17 cellular contexts compared by ENCODE assay signal in the genomic region with DNA sequence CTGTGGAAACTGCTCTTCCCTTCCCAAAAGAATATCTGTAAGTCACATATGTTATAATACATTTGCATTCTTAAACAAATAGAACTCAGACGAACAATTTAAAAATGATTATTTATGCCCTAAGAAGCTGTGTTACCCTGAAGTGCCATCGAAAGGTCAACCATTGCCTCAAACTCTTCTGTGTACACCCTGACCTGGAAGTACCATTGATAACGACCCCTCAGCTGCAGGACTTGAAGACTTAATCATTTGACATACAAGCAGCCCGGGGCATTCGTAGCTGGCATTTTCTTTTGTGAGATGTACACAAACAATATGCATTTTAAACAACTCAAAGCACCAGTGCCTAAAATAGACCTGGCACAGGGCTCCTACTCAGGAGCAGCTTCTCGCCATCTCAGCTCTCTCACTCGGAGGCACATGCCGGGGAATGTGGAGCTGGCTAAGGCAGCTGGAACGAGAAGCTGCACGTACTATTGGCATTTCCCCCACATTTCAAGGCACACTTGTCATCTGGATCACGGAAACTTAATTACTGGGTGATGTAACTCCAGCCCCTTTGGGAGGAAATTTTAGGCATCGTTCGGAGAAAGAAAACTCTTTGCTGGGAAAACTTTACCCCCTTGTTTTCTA.
DNase-seq lines count a peak whose midpoint lies in the region; ATAC-seq, FAIRE-seq and TF ChIP-seq lines count a peak whose summit lies in the region.
"Had no signal": no experiment of that assay in that cellular context is flagged by ENCODE, and none has a peak within 500 bp of the region (broad histone marks: within the 10 kb centered on the region; RNA-seq: fewer than 3 reads in every experiment).

No MANE protein-coding gene starts in this region.

- TF ChIP-seq POLR2A in K562 (conservative IDR thresholded peaks at IDR 0.05): no peak
- TF ChIP-seq POLR2A in testis (IDR thresholded peaks at IDR 0.05): no peak

- H3K27ac ChIP-seq in K562 (ENCODE audit: extremely low read depth, low read depth, low read length): no peak overlapping the region
- H3K27ac ChIP-seq in left ventricle myocardium inferior (replicated peaks): peak overlapping the region; percentile 28
- no peak overlapping the region for H3K27ac ChIP-seq in thoracic aorta
- H3K27ac ChIP-seq in testis: no peak overlapping the region
- H3K27ac ChIP-seq: left lung, Peyer's patch had no signal

- H3K36me3 ChIP-seq in K562 (ENCODE audit: control insufficient read depth, insufficient read depth, low read length) (no peaks in the 10 kb centered on the region), left ventricle myocardium inferior (no peaks in the 10 kb centered on the region), thoracic aorta (no peaks in the 10 kb centered on the region), testis (ENCODE audit: low read depth, missing control alignments) (no peaks in the 10 kb centered on the region)
- H3K36me3 ChIP-seq: left lung, Peyer's patch had no signal

- TF ChIP-seq EP300 in K562 (IDR thresholded peaks at IDR 0.05; ENCODE audit: low read length): no peak

- POLR2A ChIA-PET in K562 (lab: Yijun Ruan, JAX): no interaction called here

- no peak for TF ChIP-seq RAD21 in K562 (CRISPR knock-in tag; conservative IDR thresholded peaks at IDR 0.05 in 1 of 2, IDR thresholded peaks at IDR 0.05 in 1 of 2)

- intact Hi-C loops in K562 (cut with micrococcal nuclease): no loop called here
- intact Hi-C loops in left ventricle myocardium inferior (cut with micrococcal nuclease): no loop called here
- intact Hi-C loops in testis (cut with DNase I; ENCODE audit: low total_unique reads): no loop called here

- H3K9me1 ChIP-seq in K562 (ENCODE audit: control insufficient read depth, insufficient read depth, low read length): no peaks in the 10 kb centered on the region

- in situ Hi-C loops in K562 (cut with MboI): no loop called here

- H3K79me2 ChIP-seq in K562 (ENCODE audit: control insufficient read depth, insufficient read depth, low read length): no peaks in the 10 kb centered on the region

- CTCF ChIA-PET in K562 (lab: Yijun Ruan, JAX; ENCODE audit: low intra/inter-chr PET ratio): no interaction called here

- no peaks in the 10 kb centered on the region for H4K20me1 ChIP-seq in K562 (replicated peaks; ENCODE audit: control insufficient read depth, insufficient read depth, low read length)

- H2AFZ ChIP-seq in K562 (ENCODE audit: low read depth, low read length): peak overlapping the region; percentile 16; the same call in 1 of the 2 replicates

- H3K9ac ChIP-seq in K562 (ENCODE audit: insufficient read depth in 1 of 2, low read depth in 2 of 2, low read length in 2 of 2): no peak overlapping the region

- ATAC-seq in K562: no peak
- ATAC-seq in thoracic aorta (ENCODE audit: insufficient number of reproducible peaks, low FRiP score, low read depth): peak; percentile 68
- no peak for ATAC-seq in HG03342 (IDR thresholded peaks at IDR 0.05; ENCODE audit: unreplicated experiment)
- ATAC-seq: left lung; naive thymus-derived CD8-positive, alpha-beta T cell had no signal

- DNase-seq in EL: peak; percentile 39
- DNase-seq in K562 (ENCODE audit: extremely low read depth in 1 of 4, low spot score in 3 of 4): no peak
- peak; percentile 30 for DNase-seq in left ventricle myocardium inferior
- DNase-seq in thoracic aorta (ENCODE audit: low spot score): no peak
- no peak for DNase-seq in NCI-H345 treated with DMSO at 0.1 percent for 48 hours (lab: John Stamatoyannopoulos, UW; ENCODE audit: unreplicated experiment)
- DNase-seq in testis: no peak
- DNase-seq: amniotic stem cell; CD8-positive, alpha-beta memory T cell; GDM1; left lung; MV-4-11; NCI-H2081 treated with DMSO at 0.1 percent for 48 hours; Peyer's patch; stimulated activated CD4-positive, alpha-beta T cell treated with anti-CD3 and anti-CD28 coated beads, Interleukin-15, amount 100 ng/mL, for 24 hours; SW 1271 had no signal

- H3K27me3 ChIP-seq in K562 (ENCODE audit: control insufficient read depth in 2 of 2, insufficient read depth in 2 of 2, low read length in 2 of 2) (no peaks in the 10 kb centered on the region), left ventricle myocardium inferior (ENCODE audit: low read depth) (no peaks in the 10 kb centered on the region), thoracic aorta (replicated peaks; ENCODE audit: insufficient read depth) (no peaks in the 10 kb centered on the region), testis (no peaks in the 10 kb centered on the region)
- H3K27me3 ChIP-seq: left lung, Peyer's patch had no signal

- 15% methylated on average over 13 of the region's 13 CpGs for WGBS in K562 (ENCODE audit: insufficient coverage, low coverage, missing lambda C conversion rate)
- 81 to 88% methylated on average over 13 of the region's 13 CpGs for WGBS in testis, 2 donors

- H3K4me3 ChIP-seq in K562 (no peak overlapping the region), left ventricle myocardium inferior (no peak overlapping the region), thoracic aorta (peak overlapping the region; percentile 17), testis (no peak overlapping the region)
- H3K4me3 ChIP-seq: left lung, Peyer's patch had no signal

- H3K9me3 ChIP-seq in K562 (replicated peaks; ENCODE audit: control insufficient read depth, insufficient read depth, low read depth, low read length) (no peaks in the 10 kb centered on the region), left ventricle myocardium inferior (replicated peaks) (no peaks in the 10 kb centered on the region), thoracic aorta (no peaks in the 10 kb centered on the region), testis (no peaks in the 10 kb centered on the region)
- H3K9me3 ChIP-seq: left lung, Peyer's patch had no signal

- H3K4me1 ChIP-seq in K562 (replicated peaks in 1 of 2; ENCODE audit: control insufficient read depth in 2 of 2, insufficient read depth in 2 of 2, low read length in 2 of 2) (no peaks in the 10 kb centered on the region), left ventricle myocardium inferior (peaks cover 13% of the 10 kb centered on the region), thoracic aorta (ENCODE audit: control insufficient read depth in 1 of 2, low read depth in 2 of 2) (no peaks in the 10 kb centered on the region), testis (no peaks in the 10 kb centered on the region)
- H3K4me1 ChIP-seq: left lung, Peyer's patch had no signal

- no peak overlapping the region for H3K4me2 ChIP-seq in K562 (ENCODE audit: insufficient read depth, low read length)

- FAIRE-seq in K562 (lab: Jason Lieb, UNC): no peak

- no peak for TF ChIP-seq CTCF in K562 (IDR thresholded peaks at IDR 0.05 in 2 of 3, conservative IDR thresholded peaks at IDR 0.05 in 1 of 3; ENCODE audit: insufficient read depth in 2 of 3, low read depth in 1 of 3, low read length in 3 of 3)
- TF ChIP-seq CTCF in left ventricle myocardium inferior (IDR thresholded peaks at IDR 0.05; ENCODE audit: borderline replicate concordance): no peak
- no peak for TF ChIP-seq CTCF in thoracic aorta (IDR thresholded peaks at IDR 0.05)
- TF ChIP-seq CTCF in testis (IDR thresholded peaks at IDR 0.05): no peak

- BruUV-seq in K562 (replicated peaks; lab: Mats Ljungman, UMichigan): no TSS peak

TF ChIP-seq in K562, 482 proteins besides CTCF, POLR2A, EP300 and RAD21:
- TF ChIP-seq SMARCA4 (IDR thresholded peaks at IDR 0.05) (no peak), ZNF584 (CRISPR knock-in tag; IDR thresholded peaks at IDR 0.05; ENCODE audit: low read depth) (no peak), YBX1 (IDR thresholded peaks at IDR 0.05) (no peak), ZNF347 (CRISPR knock-in tag; IDR thresholded peaks at IDR 0.05; ENCODE audit: low read depth) (no peak), NBN (IDR thresholded peaks at IDR 0.05; ENCODE audit: low read depth) (no peak), NR2C1 (IDR thresholded peaks at IDR 0.05) (no peak), NR2C1 (tag; IDR thresholded peaks at IDR 0.05) (no peak), ZNF165 (CRISPR knock-in tag; IDR thresholded peaks at IDR 0.05; ENCODE audit: borderline replicate concordance) (no peak), FOXK2 (conservative IDR thresholded peaks at IDR 0.05 in 1 of 2, IDR thresholded peaks at IDR 0.05 in 1 of 2; ENCODE audit: low read depth in 2 of 2) (no peak), FOXP1 (CRISPR knock-in tag; IDR thresholded peaks at IDR 0.05) (no peak), JUN (IDR thresholded peaks at IDR 0.05; ENCODE audit: borderline replicate concordance, low read depth, low read length) (no peak), JUN (CRISPR knock-in tag; IDR thresholded peaks at IDR 0.05; ENCODE audit: borderline replicate concordance) (no peak), TCF7L2 (IDR thresholded peaks at IDR 0.05; ENCODE audit: low read depth, low read length) (no peak), HNRNPUL1 (IDR thresholded peaks at IDR 0.05; ENCODE audit: low read length) (no peak), BRD4 (IDR thresholded peaks at IDR 0.05) (no peak), SRF (CRISPR knock-in tag; IDR thresholded peaks at IDR 0.05) (no peak)
- TF ChIP-seq, protein P1, sequence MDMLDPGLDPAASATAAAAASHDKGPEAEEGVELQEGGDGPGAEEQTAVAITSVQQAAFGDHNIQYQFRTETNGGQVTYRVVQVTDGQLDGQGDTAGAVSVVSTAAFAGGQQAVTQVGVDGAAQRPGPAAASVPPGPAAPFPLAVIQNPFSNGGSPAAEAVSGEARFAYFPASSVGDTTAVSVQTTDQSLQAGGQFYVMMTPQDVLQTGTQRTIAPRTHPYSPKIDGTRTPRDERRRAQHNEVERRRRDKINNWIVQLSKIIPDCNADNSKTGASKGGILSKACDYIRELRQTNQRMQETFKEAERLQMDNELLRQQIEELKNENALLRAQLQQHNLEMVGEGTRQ (CRISPR knock-in tag; IDR thresholded peaks at IDR 0.05): no peak

Comparison
In these comparisons a context has a peak if more than half of its experiments do, and no peak if none do; other contexts are left out.
1. DNase-seq: peak in EL (single experiment) and left ventricle myocardium inferior (single experiment); none in K562 (0 of 4), thoracic aorta (single experiment), NCI-H345 treated with DMSO at 0.1 percent for 48 hours (single experiment) and testis (single experiment).